Comparison of ENCODE assay signal across 8 cellular contexts in genomic region chr6:76682842-76683241, GRCh38.
DNase-seq lines count a peak whose midpoint lies in the region; ATAC-seq, FAIRE-seq and TF ChIP-seq lines count a peak whose summit lies in the region.

No MANE protein-coding gene starts in this region.

- no peaks in the 10 kb centered on the region for H3K9me3 Mint-ChIP-seq in endothelial cell (ENCODE audit: unreplicated experiment)
- H3K9me3 Mint-ChIP-seq in natural killer cell, result peaks cover 21 to 28% of the 10 kb centered on the region in 2 donors

- no peak overlapping the region for H3K27ac Mint-ChIP-seq in endothelial cell (ENCODE audit: unreplicated experiment)
- H3K27ac Mint-ChIP-seq in natural killer cell, result no peak overlapping the region

- TF ChIP-seq EP300 in A549 (IDR thresholded peaks at IDR 0.05), result no peak

- peaks cover 7% of the 10 kb centered on the region for H3K4me1 Mint-ChIP-seq in endothelial cell (ENCODE audit: unreplicated experiment)
- no peaks in the 10 kb centered on the region for H3K4me1 Mint-ChIP-seq in natural killer cell

- H3K27me3 Mint-ChIP-seq in endothelial cell (ENCODE audit: unreplicated experiment) (no peaks in the 10 kb centered on the region), natural killer cell (ENCODE audit: low read depth in 2 of 2) (no peaks in the 10 kb centered on the region)

- ATAC-seq in A549, result no peak
- ATAC-seq in GM18508 (IDR thresholded peaks at IDR 0.05; ENCODE audit: insufficient read depth, unreplicated experiment), result peak; percentile 52
- no peak for ATAC-seq in natural killer cell
- no peak for ATAC-seq in GM21515 (IDR thresholded peaks at IDR 0.05; ENCODE audit: unreplicated experiment)
- ATAC-seq in GM18907 (IDR thresholded peaks at IDR 0.05; ENCODE audit: unreplicated experiment), result no peak

- no peak for FAIRE-seq in A549 (lab: Jason Lieb, UNC)

- intact Hi-C loops in natural killer cell (cut with micrococcal nuclease), result no loop called here

- TF ChIP-seq RAD21 in A549 (conservative IDR thresholded peaks at IDR 0.05 in 1 of 2, IDR thresholded peaks at IDR 0.05 in 1 of 2), result no peak; a peak in 1 of 5 replicates

- no peak overlapping the region for H3K4me3 Mint-ChIP-seq in endothelial cell (ENCODE audit: unreplicated experiment)
- no peak overlapping the region for H3K4me3 Mint-ChIP-seq in natural killer cell

- POLR2A ChIA-PET in A549 (lab: Yijun Ruan, JAX), result no interaction called here

- no peak overlapping the region for H3K27ac ChIP-seq in A549

- H3K4me1 ChIP-seq in A549, result no peaks in the 10 kb centered on the region

- no peak overlapping the region for H3K4me2 ChIP-seq in A549

- no peaks in the 10 kb centered on the region for H3K36me3 Mint-ChIP-seq in endothelial cell (ENCODE audit: low read depth, unreplicated experiment)
- peaks cover 7% of the 10 kb centered on the region for H3K36me3 Mint-ChIP-seq in natural killer cell

- DNase-seq in A549 (ENCODE audit: low read depth in 1 of 2, low spot score in 1 of 2) (peak in 1 of 2 experiments; percentile 2), NCI-H1105 treated with DMSO at 0.1 percent for 48 hours (lab: John Stamatoyannopoulos, UW) (peak; percentile 0), endothelial cell (ENCODE audit: low spot score) (no peak), natural killer cell (no peak)
- no peak for DNase-seq in NK-92 treated with Interleukin-12 subunit alpha and Interleukin-12 subunit beta, amount 100 ng/mL, for 24 hours (lab: John Stamatoyannopoulos, UW)

- no peaks in the 10 kb centered on the region for H3K9me3 ChIP-seq in A549

- TF ChIP-seq CTCF in A549 (IDR thresholded peaks at IDR 0.05) (peak; percentile 34; the same call in 2 of the 3 replicates), endothelial cell (IDR thresholded peaks at IDR 0.05; ENCODE audit: unreplicated experiment) (peak; percentile 77), natural killer cell (IDR thresholded peaks at IDR 0.05) (no peak)

- no peak overlapping the region for H3K4me3 ChIP-seq in A549

- WGBS in A549 (ENCODE audit: missing lambda C conversion rate), result 3% methylated on average over 1 of the region's 1 CpG

- TF ChIP-seq POLR2A in A549 (IDR thresholded peaks at IDR 0.05; ENCODE audit: low read length), result no peak

- CTCF ChIA-PET in A549 (lab: Yijun Ruan, JAX), result interaction anchor here (0.6 to 2.5 kb wide), 3 partner anchors 771 to 799 kb away, joined by 3 to 6 read pairs (median 4); no protein-coding TSS in a partner anchor

TF ChIP-seq in A549, 52 proteins besides CTCF, POLR2A, EP300 and RAD21:
- TF ChIP-seq PHF8 (IDR thresholded peaks at IDR 0.05; ENCODE audit: borderline replicate concordance, low read depth) (no peak), SMC3 (IDR thresholded peaks at IDR 0.05) (peak; percentile 38; the same call in 1 of the 3 replicates), HMGXB4 (CRISPR knock-in tag; IDR thresholded peaks at IDR 0.05; ENCODE audit: borderline replicate concordance) (no peak), BHLHE40 (IDR thresholded peaks at IDR 0.05; ENCODE audit: low read depth, low read length) (no peak)
